In the genomic region with DNA sequence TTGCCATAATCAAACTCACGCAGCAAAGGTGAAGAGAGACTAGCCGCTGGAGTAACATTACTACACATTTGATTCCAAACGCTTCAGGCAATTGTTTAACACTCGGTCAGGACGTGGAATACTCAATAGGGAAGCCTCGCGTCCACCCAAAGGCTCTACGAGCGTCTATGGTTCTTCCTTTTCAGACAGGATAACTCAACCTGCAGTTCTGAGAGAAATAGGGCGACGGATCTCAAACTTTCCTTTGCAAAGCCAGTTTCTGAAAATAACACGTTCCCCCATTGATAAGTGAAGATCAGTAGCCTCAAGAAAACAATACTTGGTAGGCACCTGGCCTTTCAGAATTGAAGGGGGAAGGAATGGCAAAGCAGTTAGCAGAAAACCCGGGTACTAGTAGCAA, we compare ENCODE assay signal across 11 cellular contexts.
DNase-seq lines count a peak whose midpoint lies in the region; ATAC-seq and TF ChIP-seq lines count a peak whose summit lies in the region.
"Had no signal": no experiment of that assay in that cellular context is flagged by ENCODE, and none has a peak within 500 bp of the region (broad histone marks: within the 10 kb centered on the region; RNA-seq: fewer than 3 reads in every experiment).

No MANE protein-coding gene starts in this region.

- H3K4me3 ChIP-seq in HUES64 (ENCODE audit: low read length): peak overlapping the region; percentile 62
- no peak overlapping the region for H3K4me3 ChIP-seq in neuronal stem cell (ENCODE audit: low read length in 2 of 2)
- no peak overlapping the region for H3K4me3 ChIP-seq in left ventricle myocardium inferior

- H3K4me2 ChIP-seq in neuronal stem cell (ENCODE audit: insufficient read depth, low read length, poor library complexity, severe bottlenecking): no peak overlapping the region

- H3K4me1 ChIP-seq in HUES64 (ENCODE audit: insufficient read depth, low read length) (peaks cover 13% of the 10 kb centered on the region; the same call in 1 of the 2 replicates), neuronal stem cell (ENCODE audit: control insufficient read depth in 2 of 2, insufficient read depth in 1 of 2, low read depth in 1 of 2, low read length in 2 of 2) (peaks cover 4 to 10% of the 10 kb centered on the region in 2 donors), left ventricle myocardium inferior (peaks cover 25% of the 10 kb centered on the region)

- H3K18ac ChIP-seq in neuronal stem cell (ENCODE audit: low read length): no peak overlapping the region

- no peaks in the 10 kb centered on the region for H3K9me3 Mint-ChIP-seq in endothelial cell (ENCODE audit: unreplicated experiment)
- H3K9me3 Mint-ChIP-seq in osteocyte (ENCODE audit: unreplicated experiment): no peaks in the 10 kb centered on the region

- no peak overlapping the region for H3K14ac ChIP-seq in neuronal stem cell (ENCODE audit: low read length)

- H3K27ac ChIP-seq in HUES64 (ENCODE audit: low read depth, low read length) (no peak overlapping the region), neuronal stem cell (replicated peaks; ENCODE audit: low read length) (no peak overlapping the region), left ventricle myocardium inferior (replicated peaks) (no peak overlapping the region)
- H3K27ac ChIP-seq: 22Rv1 had no signal

- H2BK5ac ChIP-seq in neuronal stem cell (ENCODE audit: low read length): no peak overlapping the region

- H3K27me3 Mint-ChIP-seq in endothelial cell (ENCODE audit: unreplicated experiment): peaks cover 7% of the 10 kb centered on the region
- peaks cover 83% of the 10 kb centered on the region for H3K27me3 Mint-ChIP-seq in osteocyte (ENCODE audit: unreplicated experiment)

- no peaks in the 10 kb centered on the region for H3K79me1 ChIP-seq in neuronal stem cell (ENCODE audit: low read depth, low read length)

- H3K4me1 Mint-ChIP-seq in endothelial cell (ENCODE audit: unreplicated experiment) (peaks cover 16% of the 10 kb centered on the region), osteocyte (ENCODE audit: unreplicated experiment) (peaks cover 23% of the 10 kb centered on the region)

- H2AFZ ChIP-seq in neuronal stem cell (ENCODE audit: low read length): no peak overlapping the region

- no peak overlapping the region for H3K27ac Mint-ChIP-seq in endothelial cell (ENCODE audit: unreplicated experiment)
- no peak overlapping the region for H3K27ac Mint-ChIP-seq in osteocyte (ENCODE audit: unreplicated experiment)

- H2BK12ac ChIP-seq in neuronal stem cell (ENCODE audit: low read length): no peak overlapping the region

- H3K4ac ChIP-seq in neuronal stem cell (ENCODE audit: low read length): no peak overlapping the region

- no peak overlapping the region for H2AK5ac ChIP-seq in neuronal stem cell (ENCODE audit: low read depth, low read length)

- H3K9me3 ChIP-seq in HUES64 (ENCODE audit: insufficient read depth, low read depth, low read length) (no peaks in the 10 kb centered on the region), neuronal stem cell (replicated peaks in 1 of 2; ENCODE audit: control insufficient read depth in 2 of 2, insufficient read depth in 1 of 2, low read depth in 1 of 2, low read length in 2 of 2) (no peaks in the 10 kb centered on the region), left ventricle myocardium inferior (replicated peaks) (no peaks in the 10 kb centered on the region)

- no peak for ATAC-seq in left lobe of liver

- H2BK15ac ChIP-seq in neuronal stem cell (ENCODE audit: low read length): no peak overlapping the region

- peak overlapping the region; percentile 84 for H3K4me3 Mint-ChIP-seq in endothelial cell (ENCODE audit: unreplicated experiment)
- no peak overlapping the region for H3K4me3 Mint-ChIP-seq in osteocyte (ENCODE audit: unreplicated experiment)

- H4K8ac ChIP-seq in neuronal stem cell (ENCODE audit: low read depth, low read length): no peak overlapping the region

- no peak overlapping the region for H2BK120ac ChIP-seq in neuronal stem cell (ENCODE audit: low read depth, low read length)

- H3K36me3 Mint-ChIP-seq in endothelial cell (ENCODE audit: low read depth, unreplicated experiment): no peaks in the 10 kb centered on the region
- no peaks in the 10 kb centered on the region for H3K36me3 Mint-ChIP-seq in osteocyte (ENCODE audit: unreplicated experiment)

- peak; percentile 35 for DNase-seq in NCI-H748 (lab: John Stamatoyannopoulos, UW; ENCODE audit: unreplicated experiment)
- no peak for DNase-seq in NCI-H748 treated with DMSO at 0.1 percent for 48 hours (lab: John Stamatoyannopoulos, UW)
- no peak for DNase-seq in endothelial cell (ENCODE audit: low spot score)
- DNase-seq in neuronal stem cell (ENCODE audit: low spot score): peak; percentile 1
- DNase-seq in left lobe of liver (ENCODE audit: low spot score): no peak
- DNase-seq in left ventricle myocardium inferior: no peak
- no peak for DNase-seq in osteocyte (ENCODE audit: extremely low spot score, unreplicated experiment)
- DNase-seq: NK-92 treated with Interleukin-12 subunit alpha and Interleukin-12 subunit beta, amount 100 ng/mL, for 24 hours; SHP77 treated with DMSO at 0.1 percent for 48 hours had no signal

- no peak overlapping the region for H3K9ac ChIP-seq in HUES64 (ENCODE audit: low read depth, low read length)
- H3K9ac ChIP-seq in neuronal stem cell (ENCODE audit: low read depth, low read length, poor library complexity): no peak overlapping the region

- H3K27me3 ChIP-seq in HUES64 (ENCODE audit: insufficient read depth, low read length) (peaks cover 45% of the 10 kb centered on the region), neuronal stem cell (ENCODE audit: control insufficient read depth in 3 of 3, insufficient read depth in 3 of 3, low read depth in 1 of 3, low read length in 3 of 3) (peaks cover 3 to 48% (median 26%) of the 10 kb centered on the region in 3 experiments), left ventricle myocardium inferior (ENCODE audit: low read depth) (peaks cover 54% of the 10 kb centered on the region)

- 32% methylated on average over 13 of the region's 13 CpGs for WGBS in HUES64
- no CpG with 5 or more reads among the region's 13 CpGs for WGBS in neuronal stem cell (ENCODE audit: extremely low coverage in 2 of 2, insufficient read length in 2 of 2, insufficient replicate concordance in 1 of 2), 2 donors

- H3K23ac ChIP-seq in neuronal stem cell (ENCODE audit: low read depth, low read length, poor library complexity): no peak overlapping the region

- intact Hi-C loops in left ventricle myocardium inferior (cut with micrococcal nuclease): no loop called here

- H4K91ac ChIP-seq in neuronal stem cell (ENCODE audit: low read depth, low read length, poor library complexity): no peak overlapping the region

- no peaks in the 10 kb centered on the region for H3K36me3 ChIP-seq in HUES64 (ENCODE audit: insufficient read depth, low read length)
- no peaks in the 10 kb centered on the region for H3K36me3 ChIP-seq in neuronal stem cell (replicated peaks in 1 of 2; ENCODE audit: control insufficient read depth in 2 of 2, insufficient read depth in 2 of 2, low read length in 2 of 2)
- H3K36me3 ChIP-seq in left ventricle myocardium inferior: no peaks in the 10 kb centered on the region

- TF ChIP-seq CTCF in endothelial cell (IDR thresholded peaks at IDR 0.05; ENCODE audit: unreplicated experiment): no peak
- no peak for TF ChIP-seq CTCF in left ventricle myocardium inferior (IDR thresholded peaks at IDR 0.05; ENCODE audit: borderline replicate concordance)
- no peak for TF ChIP-seq CTCF in osteocyte (IDR thresholded peaks at IDR 0.05)

Comparison
In these comparisons a context has a peak if more than half of its experiments do, and no peak if none do; other contexts are left out.
1. DNase-seq: peak in NCI-H748 (single experiment) and neuronal stem cell (single experiment); none in NCI-H748 treated with DMSO at 0.1 percent for 48 hours (single experiment), endothelial cell (single experiment), left lobe of liver (single experiment), left ventricle myocardium inferior (single experiment) and osteocyte (single experiment).